8 cellular contexts compared by ENCODE assay signal in genomic region chr19:40512473-40513344, GRCh38. TPM values are rescaled to one million over a fixed set of nuclear protein-coding genes. Genes with fewer than 3 reads are reported as not detected.
A peak's percentile ranks its signal among the peaks of the same experiment; 100 is the strongest.
DNase-seq lines count a peak whose midpoint lies in the region; ATAC-seq and TF ChIP-seq lines count a peak whose summit lies in the region.

No MANE protein-coding gene starts in this region.

- H3K27ac ChIP-seq in brain microvascular endothelial cell = no peak overlapping the region
- H3K27ac ChIP-seq in effector memory CD4-positive, alpha-beta T cell (ENCODE audit: insufficient read depth, low read length, poor library complexity, severe bottlenecking) = no peak overlapping the region

- peaks cover 41% of the 10 kb centered on the region for H3K27me3 ChIP-seq in brain microvascular endothelial cell (replicated peaks)
- peaks cover 5% of the 10 kb centered on the region for H3K27me3 ChIP-seq in effector memory CD4-positive, alpha-beta T cell (replicated peaks; ENCODE audit: control insufficient read depth, insufficient read depth, low read length, poor library complexity, severe bottlenecking)

- H3K4me3 ChIP-seq in brain microvascular endothelial cell (ENCODE audit: low read depth, low read length) = no peak overlapping the region
- H3K4me3 ChIP-seq in effector memory CD4-positive, alpha-beta T cell (ENCODE audit: insufficient read depth, low read depth, low read length, poor library complexity, severe bottlenecking) = no peak overlapping the region

- H3K9me3 ChIP-seq in effector memory CD4-positive, alpha-beta T cell (ENCODE audit: control insufficient read depth, low read length) = no peaks in the 10 kb centered on the region

- intact Hi-C loops in Right ventricle myocardium superior (cut with DNase I) = no loop called here
- intact Hi-C loops in cardiac septum (cut with DNase I) = no loop called here
- intact Hi-C loops in left colon (cut with DNase I, micrococcal nuclease) = no loop called here

- in situ Hi-C loops in brain microvascular endothelial cell (cut with HindIII; ENCODE audit: low pct_ligation_motif_present, low sequenced_read_pairs) = no loop called here

- no peak for DNase-seq in Right ventricle myocardium superior
- DNase-seq in cardiac septum (ENCODE audit: low spot score) = no peak
- DNase-seq in brain microvascular endothelial cell = peak; percentile 9
- no peak for DNase-seq in left colon
- no peak for DNase-seq in T1000 (lab: John Stamatoyannopoulos, UW)
- DNase-seq in NCI-H510A treated with DMSO at 0.1 percent for 48 hours (lab: John Stamatoyannopoulos, UW) = no peak
- no peak for DNase-seq in effector memory CD4-positive, alpha-beta T cell
- no peak for DNase-seq in midbrain (lab: John Stamatoyannopoulos, UW)

- TF ChIP-seq CTCF in brain microvascular endothelial cell (IDR thresholded peaks at IDR 0.05; ENCODE audit: low read depth, low read length, missing control alignments) = no peak

- no peaks in the 10 kb centered on the region for H3K36me3 ChIP-seq in brain microvascular endothelial cell (replicated peaks)
- no peaks in the 10 kb centered on the region for H3K36me3 ChIP-seq in effector memory CD4-positive, alpha-beta T cell (ENCODE audit: control insufficient read depth, insufficient read depth, low read length)

- peak; percentile 48 for ATAC-seq in Right ventricle myocardium superior (ENCODE audit: poor library complexity)
- peak; percentile 47 for ATAC-seq in left colon

- peaks cover 5% of the 10 kb centered on the region for H3K4me1 ChIP-seq in effector memory CD4-positive, alpha-beta T cell (ENCODE audit: control insufficient read depth, insufficient read depth, low read length, poor library complexity, severe bottlenecking)

RNA-seq across cellular contexts. Expression of gene SPTBN4, which starts 45.9 kb away (rescaled TPM):
- total RNA-seq in Right ventricle myocardium superior = 4.5 TPM
- 5.1 TPM for total RNA-seq in cardiac septum
- total RNA-seq in left colon = 1 to 10 TPM in 1 of 2 donors, under 1 TPM in 1; 0.15 to 1.2 TPM

RNA-seq across cellular contexts. Expression of gene BLVRB, which starts 47.2 kb away (rescaled TPM):
- total RNA-seq in Right ventricle myocardium superior = 117 TPM
- total RNA-seq in cardiac septum = 81.6 TPM
- total RNA-seq in left colon = 10 to 100 TPM; 77.4 to 79.6 TPM
